8 cellular contexts compared by ENCODE assay signal in genomic region chr5:96434201-96434645, GRCh38. TPM values are rescaled to one million over a fixed set of nuclear protein-coding genes. Genes with fewer than 3 reads are reported as not detected.
DNase-seq lines count a peak whose midpoint lies in the region; ATAC-seq lines count a peak whose summit lies in the region.

No MANE protein-coding gene starts in this region.

- peak; percentile 58 for ATAC-seq in GM21526 (IDR thresholded peaks at IDR 0.05; ENCODE audit: low FRiP score, unreplicated experiment)
- ATAC-seq in activated CD4-positive, CD25-positive, alpha-beta regulatory T cell treated with anti-CD3 and anti-CD28 coated beads, Interleukin-2, amount 50 U/mL, for 24 hours: no peak

- in situ Hi-C loops in Caki2 (cut with HindIII; ENCODE audit: low pct_unique_long_range_greater_than_20kb, low sequenced_read_pairs): no loop called here

- peak; percentile 28 for DNase-seq in Caki2 (ENCODE audit: low read depth)
- peak; percentile 82 for DNase-seq in LHCN-M2 (ENCODE audit: low read depth)
- peak; percentile 11 for DNase-seq in SK-N-DZ (ENCODE audit: low spot score)
- DNase-seq in brain pericyte (ENCODE audit: low read depth, low spot score): peak; percentile 32
- DNase-seq in iris pigment epithelial cell (ENCODE audit: low read depth): peak; percentile 77
- peak; percentile 42 for DNase-seq in stimulated activated CD4-positive, alpha-beta T cell treated with anti-CD3 and anti-CD28 coated beads, Interleukin-4, amount 100 ng/mL, for 24 hours

RNA-seq across cellular contexts. Expression of gene PCSK1, which starts 1.2 kb away (rescaled TPM):
- total RNA-seq in Caki2 (2014; rRNA removed; shearing (Covaris generic); ENCODE audit: low replicate concordance): not detected in 2 replicates
- 0.06 TPM in 1 of 2 replicates, not detected in the other for total RNA-seq in LHCN-M2 (2014; rRNA removed)
- polyA plus RNA-seq in LHCN-M2 (2012): 0.04 TPM
- not detected in 2 replicates for polyA plus RNA-seq in SK-N-DZ (2014; cell fraction: cytosol; rRNA removed)
- not detected in 2 replicates for polyA plus RNA-seq in SK-N-DZ (2014; cell fraction: nucleus; rRNA removed)

Comparison
In these comparisons a context has a peak if more than half of its experiments do, and no peak if none do; other contexts are left out.
1. DNase-seq: peak in every context shown above with its lines; median percentile 82 in LHCN-M2; 77 in iris pigment epithelial cell; 42 in stimulated activated CD4-positive, alpha-beta T cell treated with anti-CD3 and anti-CD28 coated beads, Interleukin-4, amount 100 ng/mL, for 24 hours; 32 in brain pericyte; 28 in Caki2; 11 in SK-N-DZ.